ENCODE assay signal across 14 cellular contexts in the genomic region with DNA sequence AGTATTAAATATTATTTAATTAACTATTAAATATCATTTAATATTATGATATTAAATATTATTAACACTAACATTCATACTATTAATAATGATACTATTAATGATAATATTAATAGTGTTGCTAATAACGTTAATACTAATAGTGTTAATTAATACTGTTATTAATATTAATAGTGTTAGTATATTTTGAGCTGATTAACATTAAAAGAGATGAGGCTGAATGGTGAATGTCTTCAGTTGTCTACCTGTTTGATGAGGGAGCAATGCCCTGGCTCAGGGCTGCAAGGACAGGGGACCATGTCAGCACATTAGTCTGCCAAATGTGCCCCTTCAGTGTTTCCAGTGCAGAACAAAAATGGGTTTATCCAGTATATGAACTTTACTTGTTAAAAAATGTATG.
DNase-seq lines count a peak whose midpoint lies in the region; ATAC-seq and TF ChIP-seq lines count a peak whose summit lies in the region.
"Had no signal": no experiment of that assay in that cellular context is flagged by ENCODE, and none has a peak within 500 bp of the region (broad histone marks: within the 10 kb centered on the region; RNA-seq: fewer than 3 reads in every experiment).

No MANE protein-coding gene starts in this region.

- peaks cover 0 to 2% of the 10 kb centered on the region in 2 donors for H3K9me3 Mint-ChIP-seq in activated T-cell treated with anti-CD3 and anti-CD28 coated beads, Interleukin-2, amount 50 U/mL, for 72 hours
- peaks cover 13% of the 10 kb centered on the region for H3K9me3 Mint-ChIP-seq in WTC11
- H3K9me3 Mint-ChIP-seq in neural progenitor cell: peaks cover 2% of the 10 kb centered on the region

- H3K27me3 ChIP-seq in neural progenitor cell: no peaks in the 10 kb centered on the region
- H3K27me3 ChIP-seq: BE2C had no signal

- CTCF ChIA-PET in HEK293 (lab: Yijun Ruan, JAX) (interaction anchor here (0.6 kb wide), 2 partner anchors 53 to 74 kb away, joined by 3 to 5 read pairs; no protein-coding TSS in a partner anchor), WTC11 (lab: Charles Lee) (no interaction called here)

- no peak overlapping the region for H3K9ac ChIP-seq in neural progenitor cell
- H3K9ac ChIP-seq: GM23248 had no signal

- POLR2A ChIA-PET in HEK293 (lab: Yijun Ruan, JAX) (no interaction called here), WTC11 (lab: Charles Lee) (no interaction called here)

- H3K4me3 ChIP-seq in HEK293 (ENCODE audit: low read depth, low read length): no peak overlapping the region
- H3K4me3 ChIP-seq in neural progenitor cell: no peak overlapping the region
- H3K4me3 ChIP-seq: GM23248 had no signal

- peak overlapping the region; percentile 39 for H2AFZ ChIP-seq in neural progenitor cell (replicated peaks)
- H2AFZ ChIP-seq: GM23248 had no signal

- no peak for DNase-seq in activated T-cell treated with anti-CD3 and anti-CD28 coated beads, Interleukin-2, amount 50 U/mL, for 72 hours
- DNase-seq in activated T-cell treated with anti-CD3 and anti-CD28 coated beads for 4 hours (no peak), WTC11 (ENCODE audit: low spot score) (no peak), neural progenitor cell (ENCODE audit: low spot score) (no peak), H4 (ENCODE audit: low spot score) (no peak), glomerular visceral epithelial cell (ENCODE audit: extremely low spot score) (no peak)
- DNase-seq: BE2C; CD4-positive, alpha-beta memory T cell; DMS79; GM23248; HCEC 1CT had no signal

- H3K36me3 ChIP-seq in HEK293 (ENCODE audit: control insufficient read depth in 2 of 2, insufficient read depth in 1 of 2, low read length in 2 of 2) (no peaks in the 10 kb centered on the region), neural progenitor cell (no peaks in the 10 kb centered on the region)
- H3K36me3 ChIP-seq: BE2C had no signal

- H3K27ac ChIP-seq in HEK293 (ENCODE audit: extremely low read depth, low read depth, low read length): no peak overlapping the region
- H3K27ac ChIP-seq in neural progenitor cell: no peak overlapping the region
- H3K27ac ChIP-seq: C4-2B, GM23248 had no signal

- peaks cover 16% of the 10 kb centered on the region for H3K27me3 Mint-ChIP-seq in activated T-cell treated with anti-CD3 and anti-CD28 coated beads, Interleukin-2, amount 50 U/mL, for 72 hours (ENCODE audit: low read depth)
- H3K27me3 Mint-ChIP-seq in WTC11 (ENCODE audit: low read depth): no peaks in the 10 kb centered on the region
- peaks cover 2% of the 10 kb centered on the region for H3K27me3 Mint-ChIP-seq in neural progenitor cell (ENCODE audit: insufficient read depth, low read depth)

- H3K4me3 Mint-ChIP-seq in activated T-cell treated with anti-CD3 and anti-CD28 coated beads, Interleukin-2, amount 50 U/mL, for 72 hours: no peak overlapping the region
- H3K4me3 Mint-ChIP-seq in WTC11 (no peak overlapping the region), neural progenitor cell (no peak overlapping the region)
- H3K4me3 Mint-ChIP-seq: CD4-positive, alpha-beta memory T cell had no signal

- no peaks in the 10 kb centered on the region for H3K4me1 Mint-ChIP-seq in activated T-cell treated with anti-CD3 and anti-CD28 coated beads, Interleukin-2, amount 50 U/mL, for 72 hours (ENCODE audit: low read depth)
- peaks cover 3% of the 10 kb centered on the region; the same call in 1 of the 2 replicates for H3K4me1 Mint-ChIP-seq in WTC11
- no peaks in the 10 kb centered on the region for H3K4me1 Mint-ChIP-seq in neural progenitor cell
- H3K4me1 Mint-ChIP-seq: CD4-positive, alpha-beta memory T cell had no signal

- peak; percentile 23 to 46 for ATAC-seq in activated T-cell treated with anti-CD3 and anti-CD28 coated beads, Interleukin-2, amount 50 U/mL, for 72 hours (replicated peaks in 1 of 2)
- no peak for ATAC-seq in WTC11
- ATAC-seq: HepG2 had no signal

- H3F3A ChIP-seq in neural progenitor cell (ENCODE audit: low read depth): no peaks in the 10 kb centered on the region

- no peaks in the 10 kb centered on the region for H3K79me2 ChIP-seq in neural progenitor cell (ENCODE audit: low read depth)

- no peak overlapping the region for H3K27ac Mint-ChIP-seq in activated T-cell treated with anti-CD3 and anti-CD28 coated beads, Interleukin-2, amount 50 U/mL, for 72 hours
- H3K27ac Mint-ChIP-seq in WTC11 (no peak overlapping the region), neural progenitor cell (no peak overlapping the region)
- H3K27ac Mint-ChIP-seq: CD4-positive, alpha-beta memory T cell had no signal

- H3K36me3 Mint-ChIP-seq in activated T-cell treated with anti-CD3 and anti-CD28 coated beads, Interleukin-2, amount 50 U/mL, for 72 hours (ENCODE audit: insufficient read depth in 2 of 2): peaks cover 0 to 3% of the 10 kb centered on the region in 2 donors
- H3K36me3 Mint-ChIP-seq in WTC11: peaks cover 8% of the 10 kb centered on the region
- no peaks in the 10 kb centered on the region for H3K36me3 Mint-ChIP-seq in neural progenitor cell
- H3K36me3 Mint-ChIP-seq: CD4-positive, alpha-beta memory T cell had no signal

- no peaks in the 10 kb centered on the region for H4K20me1 ChIP-seq in neural progenitor cell (ENCODE audit: low read depth)

- TF ChIP-seq CTCF in HEK293 (tag by site-specific recombination; IDR thresholded peaks at IDR 0.05): no peak
- no peak for TF ChIP-seq CTCF in WTC11 (IDR thresholded peaks at IDR 0.05)
- no peak for TF ChIP-seq CTCF in neural progenitor cell (IDR thresholded peaks at IDR 0.05)

- H3K4me2 ChIP-seq in neural progenitor cell: no peak overlapping the region

- H3K4me1 ChIP-seq in HEK293 (ENCODE audit: control insufficient read depth, insufficient read depth, low read length) (peaks cover 6% of the 10 kb centered on the region; the same call in 1 of the 2 replicates), neural progenitor cell (no peaks in the 10 kb centered on the region)
- H3K4me1 ChIP-seq: BE2C had no signal

- H3K9me3 ChIP-seq in HEK293 (ENCODE audit: control insufficient read depth, insufficient read depth, low read depth, low read length) (no peaks in the 10 kb centered on the region), neural progenitor cell (ENCODE audit: low read depth) (no peaks in the 10 kb centered on the region)
- H3K9me3 ChIP-seq: BE2C had no signal

TF ChIP-seq in HEK293, 187 proteins besides CTCF, POLR2A, EP300 and RAD21:
- TF ChIP-seq ZNF776 (tag by site-specific recombination; IDR thresholded peaks at IDR 0.05; ENCODE audit: borderline replicate concordance) (no peak), BCL11B (tag by site-specific recombination; IDR thresholded peaks at IDR 0.05; ENCODE audit: low read depth) (peak; percentile 60; the same call in 1 of the 2 replicates)
- TF ChIP-seq, protein P1, sequence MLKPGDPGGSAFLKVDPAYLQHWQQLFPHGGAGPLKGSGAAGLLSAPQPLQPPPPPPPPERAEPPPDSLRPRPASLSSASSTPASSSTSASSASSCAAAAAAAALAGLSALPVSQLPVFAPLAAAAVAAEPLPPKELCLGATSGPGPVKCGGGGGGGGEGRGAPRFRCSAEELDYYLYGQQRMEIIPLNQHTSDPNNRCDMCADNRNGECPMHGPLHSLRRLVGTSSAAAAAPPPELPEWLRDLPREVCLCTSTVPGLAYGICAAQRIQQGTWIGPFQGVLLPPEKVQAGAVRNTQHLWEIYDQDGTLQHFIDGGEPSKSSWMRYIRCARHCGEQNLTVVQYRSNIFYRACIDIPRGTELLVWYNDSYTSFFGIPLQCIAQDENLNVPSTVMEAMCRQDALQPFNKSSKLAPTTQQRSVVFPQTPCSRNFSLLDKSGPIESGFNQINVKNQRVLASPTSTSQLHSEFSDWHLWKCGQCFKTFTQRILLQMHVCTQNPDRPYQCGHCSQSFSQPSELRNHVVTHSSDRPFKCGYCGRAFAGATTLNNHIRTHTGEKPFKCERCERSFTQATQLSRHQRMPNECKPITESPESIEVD (tag by site-specific recombination; IDR thresholded peaks at IDR 0.05): peak; percentile 21; the same call in 1 of the 2 replicates
TF ChIP-seq in HEK293: peak in this region for 2.

TF ChIP-seq in WTC11, 78 proteins besides CTCF, POLR2A, EP300 and RAD21:
- peak; percentile 49 for TF ChIP-seq HMGA2 (CRISPR knock-in tag; IDR thresholded peaks at IDR 0.05)
- no peak for TF ChIP-seq ZNF263 (CRISPR knock-in tag; IDR thresholded peaks at IDR 0.05; ENCODE audit: low read depth)
